ENCODE assay signal across 20 cellular contexts in the genomic region with DNA sequence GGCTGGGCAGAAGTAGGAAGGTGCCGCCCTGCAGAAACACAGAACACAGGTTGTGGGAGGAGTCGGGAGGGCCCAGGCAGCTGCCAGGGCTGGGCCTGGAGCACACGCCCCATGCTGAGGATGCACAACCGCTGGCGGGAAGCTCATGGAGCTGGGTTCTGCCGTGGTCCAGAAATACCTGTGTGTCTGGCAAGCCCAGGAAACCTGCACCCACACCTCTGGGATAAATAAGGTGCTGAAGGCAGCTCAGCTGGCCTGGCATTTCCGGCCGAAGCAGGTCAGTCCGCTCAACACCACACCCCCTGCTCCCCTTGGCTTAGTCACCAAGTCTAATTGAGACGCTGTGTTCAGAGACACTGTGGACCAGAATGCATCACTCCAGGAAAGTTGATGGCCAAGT. TPM values are rescaled to one million over a fixed set of nuclear protein-coding genes. Genes with fewer than 3 reads are reported as not detected.
DNase-seq lines count a peak whose midpoint lies in the region; ATAC-seq and TF ChIP-seq lines count a peak whose summit lies in the region.
"Had no signal": no experiment of that assay in that cellular context is flagged by ENCODE, and none has a peak within 500 bp of the region (broad histone marks: within the 10 kb centered on the region; RNA-seq: fewer than 3 reads in every experiment).

No MANE protein-coding gene starts in this region.

- WGBS in stomach, 5 donors: 25 to 64% (median 48%) methylated on average over 4 to 10 of the region's 10 CpGs
- 17 to 71% methylated on average over 10 of the region's 10 CpGs for WGBS in sigmoid colon, 2 donors

- H3K4me1 ChIP-seq in colonic mucosa (no peaks in the 10 kb centered on the region), stomach (peaks cover 0 to 39% (median 22%) of the 10 kb centered on the region in 4 donors), sigmoid colon (peaks cover 0 to 17% (median 9%) of the 10 kb centered on the region in 4 donors)

- TF ChIP-seq POLR2A in stomach (IDR thresholded peaks at IDR 0.05) (no peak), sigmoid colon (IDR thresholded peaks at IDR 0.05) (no peak)

- ATAC-seq in GM18511 (IDR thresholded peaks at IDR 0.05; ENCODE audit: unreplicated experiment): no peak
- ATAC-seq in GM18868 (IDR thresholded peaks at IDR 0.05; ENCODE audit: unreplicated experiment): no peak
- ATAC-seq: Right ventricle myocardium inferior had no signal

- no peaks in the 10 kb centered on the region for H3K9me3 ChIP-seq in colonic mucosa
- H3K9me3 ChIP-seq in stomach: no peaks in the 10 kb centered on the region
- no peaks in the 10 kb centered on the region for H3K9me3 ChIP-seq in sigmoid colon
- H3K9me3 ChIP-seq: testis had no signal

- DNase-seq in NCI-H1417 (lab: John Stamatoyannopoulos, UW): peak; percentile 63 to 77 (median 64)
- DNase-seq in NCI-H1417 treated with DMSO at 0.1 percent for 48 hours (lab: John Stamatoyannopoulos, UW): no peak
- DNase-seq in NCI-H345 treated with DMSO at 0.1 percent for 48 hours (lab: John Stamatoyannopoulos, UW; ENCODE audit: unreplicated experiment): peak; percentile 77
- peak; percentile 64 for DNase-seq in colonic mucosa
- DNase-seq in stomach: peak; percentile 67
- DNase-seq in sigmoid colon: no peak
- DNase-seq: activated CD4-positive, CD25-positive, alpha-beta regulatory T cell; activated gamma-delta T cell; C1 segment of cervical spinal cord; DND-41; H7; NCI-H1048; NCI-H526 treated with DMSO at 0.1 percent for 48 hours; stimulated activated CD4-positive, alpha-beta T cell treated with anti-CD3 and anti-CD28 coated beads, Interleukin-4, amount 100 ng/mL, for 1 hour; stimulated activated CD8-positive, alpha-beta memory T cell treated with anti-CD3 and anti-CD28 coated beads, Interleukin-4, amount 100 ng/mL, for 48 hours; testis had no signal

- no peak overlapping the region for H3K9ac ChIP-seq in colonic mucosa (ENCODE audit: low read depth in 2 of 2, low read length in 2 of 2)

- H3K27me3 ChIP-seq in colonic mucosa (no peaks in the 10 kb centered on the region), stomach (no peaks in the 10 kb centered on the region), sigmoid colon (no peaks in the 10 kb centered on the region)
- H3K27me3 ChIP-seq: testis had no signal

- TF ChIP-seq CTCF in colonic mucosa (IDR thresholded peaks at IDR 0.05): no peak
- TF ChIP-seq CTCF in stomach (IDR thresholded peaks at IDR 0.05): no peak
- no peak for TF ChIP-seq CTCF in sigmoid colon (IDR thresholded peaks at IDR 0.05)

- no peak overlapping the region for H3K27ac ChIP-seq in colonic mucosa
- H3K27ac ChIP-seq in stomach: peak overlapping the region in 3 of 5 donors; percentile 14 to 78 (median 60)
- no peak overlapping the region for H3K27ac ChIP-seq in sigmoid colon
- H3K27ac ChIP-seq: 22Rv1, testis had no signal

- TF ChIP-seq EP300 in stomach (IDR thresholded peaks at IDR 0.05) (no peak), sigmoid colon (IDR thresholded peaks at IDR 0.05) (no peak)

- H3K36me3 ChIP-seq in colonic mucosa (no peaks in the 10 kb centered on the region), stomach (peaks cover 0 to 3% (median 2%) of the 10 kb centered on the region in 4 donors), sigmoid colon (peaks cover 0 to 8% (median 1%) of the 10 kb centered on the region in 4 donors)

- H3K4me3 ChIP-seq in colonic mucosa: no peak overlapping the region
- peak overlapping the region in 1 of 4 donors; percentile 16 for H3K4me3 ChIP-seq in stomach
- H3K4me3 ChIP-seq in sigmoid colon: no peak overlapping the region
- H3K4me3 ChIP-seq: testis had no signal

- intact Hi-C loops in colonic mucosa (cut with DNase I) (loop anchor here (5.0 to 10.0 kb wide), 3 partner anchors 34 to 277 kb away; a partner anchor contains a TSS), stomach (cut with DNase I; ENCODE audit: low total_unique reads) (loop anchor here (10.0 kb wide), 1 partner anchor 157 kb away; a partner anchor contains a TSS), sigmoid colon (cut with DNase I) (loop anchor here (5.0 kb wide), 2 partner anchors 274 to 554 kb away; a partner anchor contains a TSS)

RNA-seq across cellular contexts. Expression of a gene that starts 32.1 kb away (rescaled TPM):
- total RNA-seq in colonic mucosa: 10 to 100 TPM; 28.1 to 30.1 TPM
- 10 to 100 TPM; 12.3 to 49.8 (median 34.2) TPM for total RNA-seq in stomach
- polyA plus RNA-seq in stomach: 10 to 100 TPM; 17.2 to 38.5 (median 36.1) TPM
- total RNA-seq in sigmoid colon: 10 to 100 TPM in 3 of 4 donors, 1 to 10 TPM in 1; 9.2 to 18.2 (median 13.7) TPM
- 10 to 100 TPM; 19.8 to 20.3 (median 19.9) TPM for polyA plus RNA-seq in sigmoid colon

RNA-seq across cellular contexts. Expression of a gene that starts 54.2 kb away (rescaled TPM):
- 100 to 1,000 TPM; 215 to 226 TPM for total RNA-seq in colonic mucosa
- total RNA-seq in stomach: 100 to 1,000 TPM in 1 of 5 donors, 10 to 100 TPM in 4; 15.8 to 156 (median 42.6) TPM
- 10 to 100 TPM; 10.5 to 59.3 (median 18.9) TPM for polyA plus RNA-seq in stomach
- total RNA-seq in sigmoid colon: 10 to 100 TPM; 33.9 to 71.2 (median 36.4) TPM
- polyA plus RNA-seq in sigmoid colon: 100 to 1,000 TPM in 1 of 3 donors, 10 to 100 TPM in 2; 21.0 to 105 (median 28.9) TPM

Comparison
In these comparisons a context has a peak if more than half of its experiments do, and no peak if none do; other contexts are left out.
1. DNase-seq: peak in NCI-H1417 (3 of 3), NCI-H345 treated with DMSO at 0.1 percent for 48 hours (single experiment), colonic mucosa (single experiment) and stomach (single experiment); none in NCI-H1417 treated with DMSO at 0.1 percent for 48 hours (single experiment) and sigmoid colon (single experiment).
2. H3K27ac ChIP-seq: peak in stomach (3 of 5); none in colonic mucosa (single experiment) and sigmoid colon (0 of 4).